Comparison of ENCODE assay signal across 9 cellular contexts in genomic region chr6:166465671-166466087, GRCh38.
A peak's percentile ranks its signal among the peaks of the same experiment; 100 is the strongest.
DNase-seq lines count a peak whose midpoint lies in the region; ATAC-seq, FAIRE-seq and TF ChIP-seq lines count a peak whose summit lies in the region.
"Had no signal": no experiment of that assay in that cellular context is flagged by ENCODE, and none has a peak within 500 bp of the region (broad histone marks: within the 10 kb centered on the region; RNA-seq: fewer than 3 reads in every experiment).

No MANE protein-coding gene starts in this region.

- H3K79me2 ChIP-seq in astrocyte (ENCODE audit: insufficient read depth, low read length), result no peaks in the 10 kb centered on the region

- no peaks in the 10 kb centered on the region for H3K9me3 Mint-ChIP-seq in astrocyte (ENCODE audit: unreplicated experiment)

- DNase-seq in GM03348 (ENCODE audit: low spot score), result peak; percentile 80
- peak; percentile 48 for DNase-seq in astrocyte (ENCODE audit: low read depth)
- DNase-seq in left ventricle myocardium inferior, result peak; percentile 42
- no peak for DNase-seq in activated CD4-positive, alpha-beta T cell treated with anti-CD3 and anti-CD28 coated beads, Interleukin-2, amount 50 U/mL, for 48 hours
- DNase-seq: DMS79 had no signal

- H3K9ac ChIP-seq in astrocyte (ENCODE audit: low read length) (peak overlapping the region; percentile 59), skeletal muscle satellite cell (ENCODE audit: low read depth, low read length) (peak overlapping the region; percentile 45)

- no peaks in the 10 kb centered on the region for H3K9me3 ChIP-seq in astrocyte (ENCODE audit: insufficient read depth, low read depth, low read length)
- no peaks in the 10 kb centered on the region for H3K9me3 ChIP-seq in left ventricle myocardium inferior (replicated peaks)
- no peaks in the 10 kb centered on the region for H3K9me3 ChIP-seq in skeletal muscle satellite cell (replicated peaks; ENCODE audit: low read length)

- H3K36me3 ChIP-seq in astrocyte (ENCODE audit: insufficient read depth, low read length), result peaks cover 12% of the 10 kb centered on the region
- H3K36me3 ChIP-seq in left ventricle myocardium inferior, result peaks cover 61% of the 10 kb centered on the region
- H3K36me3 ChIP-seq in skeletal muscle satellite cell (ENCODE audit: insufficient read depth, low read length), result peaks cover 65% of the 10 kb centered on the region

- H3K27me3 Mint-ChIP-seq in astrocyte (ENCODE audit: low read depth, unreplicated experiment), result no peaks in the 10 kb centered on the region

- H3K27me3 ChIP-seq in astrocyte (ENCODE audit: insufficient read depth, low read length) (no peaks in the 10 kb centered on the region), left ventricle myocardium inferior (ENCODE audit: low read depth) (no peaks in the 10 kb centered on the region), skeletal muscle satellite cell (ENCODE audit: control insufficient read depth, insufficient read depth, low read length) (no peaks in the 10 kb centered on the region)

- peaks cover 13% of the 10 kb centered on the region for H3K4me1 ChIP-seq in astrocyte (ENCODE audit: insufficient read depth, low read length)
- peaks cover 14% of the 10 kb centered on the region for H3K4me1 ChIP-seq in left ventricle myocardium inferior
- peaks cover 14% of the 10 kb centered on the region for H3K4me1 ChIP-seq in skeletal muscle satellite cell (ENCODE audit: control insufficient read depth, insufficient read depth, low read length)

- ATAC-seq in HG02763 (IDR thresholded peaks at IDR 0.05; ENCODE audit: unreplicated experiment), result no peak
- ATAC-seq in HG02870 (IDR thresholded peaks at IDR 0.05; ENCODE audit: unreplicated experiment), result no peak
- ATAC-seq in GM18498 (IDR thresholded peaks at IDR 0.05; ENCODE audit: unreplicated experiment), result no peak

- no peak for FAIRE-seq in astrocyte (lab: Jason Lieb, UNC)

- peaks cover 13% of the 10 kb centered on the region for H3K4me1 Mint-ChIP-seq in astrocyte (ENCODE audit: low read depth, unreplicated experiment)

- H3K36me3 Mint-ChIP-seq in astrocyte (ENCODE audit: low read depth, unreplicated experiment), result peaks cover 29% of the 10 kb centered on the region

- peaks cover 5% of the 10 kb centered on the region for H4K20me1 ChIP-seq in astrocyte (ENCODE audit: insufficient read depth, low read length)

- H3K27ac ChIP-seq in astrocyte (ENCODE audit: low read depth, low read length) (peak overlapping the region; percentile 62), left ventricle myocardium inferior (replicated peaks) (no peak overlapping the region)

- peak overlapping the region; percentile 12 for H2AFZ ChIP-seq in astrocyte (ENCODE audit: low read depth, low read length)

- TF ChIP-seq CTCF in astrocyte (IDR thresholded peaks at IDR 0.05; ENCODE audit: insufficient read depth, low read depth, low read length) (no peak), left ventricle myocardium inferior (IDR thresholded peaks at IDR 0.05; ENCODE audit: borderline replicate concordance) (peak; percentile 34)

- H3K27ac Mint-ChIP-seq in astrocyte (ENCODE audit: unreplicated experiment), result no peak overlapping the region

- H3K4me3 ChIP-seq in astrocyte (ENCODE audit: insufficient read depth, low read depth, low read length) (no peak overlapping the region), left ventricle myocardium inferior (no peak overlapping the region), skeletal muscle satellite cell (ENCODE audit: low read length) (no peak overlapping the region)

- intact Hi-C loops in left ventricle myocardium inferior (cut with micrococcal nuclease), result no loop called here

- H3K4me2 ChIP-seq in astrocyte (ENCODE audit: low read length), result peak overlapping the region; percentile 67
- H3K4me2 ChIP-seq in skeletal muscle satellite cell (ENCODE audit: low read length), result peak overlapping the region; percentile 22

- no peak overlapping the region for H3K4me3 Mint-ChIP-seq in astrocyte (ENCODE audit: unreplicated experiment)

Comparison
In these comparisons a context has a peak if more than half of its experiments do, and no peak if none do; other contexts are left out.
1. DNase-seq: peak in GM03348 (single experiment), astrocyte (single experiment) and left ventricle myocardium inferior (single experiment); none in activated CD4-positive, alpha-beta T cell treated with anti-CD3 and anti-CD28 coated beads, Interleukin-2, amount 50 U/mL, for 48 hours (0 of 2).